1 cellular context compared by ENCODE assay signal in the genomic region with DNA sequence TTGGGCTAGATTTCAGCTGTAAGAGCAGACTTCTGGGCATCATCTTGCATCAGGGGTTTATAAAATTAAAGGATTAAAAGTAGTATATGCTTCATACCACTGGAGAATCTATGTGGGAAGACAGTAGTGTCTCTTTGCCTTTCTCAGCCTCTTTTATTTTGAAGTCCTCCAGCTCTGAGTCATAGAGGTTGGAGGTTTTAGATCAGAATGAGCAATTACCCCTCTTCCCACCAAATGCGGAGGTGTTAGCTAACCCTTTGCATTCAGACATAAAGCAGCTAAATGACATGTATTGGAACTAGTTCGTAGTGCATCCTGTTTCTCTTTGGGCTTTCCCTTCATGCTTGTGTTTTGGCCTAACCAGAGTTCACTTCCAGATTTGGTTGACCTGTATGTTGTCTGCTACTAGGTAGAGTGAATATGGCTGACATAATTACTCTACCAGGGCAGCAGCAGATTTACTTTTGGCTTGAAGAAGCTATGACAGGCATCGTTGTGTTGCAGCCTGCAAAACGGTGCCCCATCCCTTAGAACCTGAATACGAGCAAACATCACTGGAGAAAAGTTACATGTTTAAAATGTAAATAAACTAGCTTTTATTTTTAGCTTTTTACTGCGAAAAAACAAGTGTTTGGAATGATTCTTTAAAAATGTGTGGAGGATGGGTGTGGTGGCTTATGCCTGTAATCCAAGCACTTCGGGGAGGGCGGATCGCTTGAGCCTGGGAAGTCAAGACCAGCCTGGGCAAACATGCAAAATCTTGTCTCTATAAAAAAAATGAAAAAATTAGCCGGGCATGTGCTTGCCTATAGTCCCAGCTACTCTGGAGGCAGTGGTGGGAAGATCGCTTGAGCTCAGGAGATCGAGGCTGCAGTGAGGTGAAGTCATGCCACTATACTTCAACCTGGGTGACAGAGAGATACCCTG.
TF ChIP-seq lines count a peak whose summit lies in the region.

No MANE protein-coding gene starts in this region.

TF ChIP-seq in GM12878, 131 proteins besides CTCF, POLR2A, EP300 and RAD21 (continued from another document):
- TF ChIP-seq, protein P1, sequence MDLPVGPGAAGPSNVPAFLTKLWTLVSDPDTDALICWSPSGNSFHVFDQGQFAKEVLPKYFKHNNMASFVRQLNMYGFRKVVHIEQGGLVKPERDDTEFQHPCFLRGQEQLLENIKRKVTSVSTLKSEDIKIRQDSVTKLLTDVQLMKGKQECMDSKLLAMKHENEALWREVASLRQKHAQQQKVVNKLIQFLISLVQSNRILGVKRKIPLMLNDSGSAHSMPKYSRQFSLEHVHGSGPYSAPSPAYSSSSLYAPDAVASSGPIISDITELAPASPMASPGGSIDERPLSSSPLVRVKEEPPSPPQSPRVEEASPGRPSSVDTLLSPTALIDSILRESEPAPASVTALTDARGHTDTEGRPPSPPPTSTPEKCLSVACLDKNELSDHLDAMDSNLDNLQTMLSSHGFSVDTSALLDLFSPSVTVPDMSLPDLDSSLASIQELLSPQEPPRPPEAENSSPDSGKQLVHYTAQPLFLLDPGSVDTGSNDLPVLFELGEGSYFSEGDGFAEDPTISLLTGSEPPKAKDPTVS (IDR thresholded peaks at IDR 0.05; ENCODE audit: low read depth, low read length), result no peak
- TF ChIP-seq, protein P2, sequence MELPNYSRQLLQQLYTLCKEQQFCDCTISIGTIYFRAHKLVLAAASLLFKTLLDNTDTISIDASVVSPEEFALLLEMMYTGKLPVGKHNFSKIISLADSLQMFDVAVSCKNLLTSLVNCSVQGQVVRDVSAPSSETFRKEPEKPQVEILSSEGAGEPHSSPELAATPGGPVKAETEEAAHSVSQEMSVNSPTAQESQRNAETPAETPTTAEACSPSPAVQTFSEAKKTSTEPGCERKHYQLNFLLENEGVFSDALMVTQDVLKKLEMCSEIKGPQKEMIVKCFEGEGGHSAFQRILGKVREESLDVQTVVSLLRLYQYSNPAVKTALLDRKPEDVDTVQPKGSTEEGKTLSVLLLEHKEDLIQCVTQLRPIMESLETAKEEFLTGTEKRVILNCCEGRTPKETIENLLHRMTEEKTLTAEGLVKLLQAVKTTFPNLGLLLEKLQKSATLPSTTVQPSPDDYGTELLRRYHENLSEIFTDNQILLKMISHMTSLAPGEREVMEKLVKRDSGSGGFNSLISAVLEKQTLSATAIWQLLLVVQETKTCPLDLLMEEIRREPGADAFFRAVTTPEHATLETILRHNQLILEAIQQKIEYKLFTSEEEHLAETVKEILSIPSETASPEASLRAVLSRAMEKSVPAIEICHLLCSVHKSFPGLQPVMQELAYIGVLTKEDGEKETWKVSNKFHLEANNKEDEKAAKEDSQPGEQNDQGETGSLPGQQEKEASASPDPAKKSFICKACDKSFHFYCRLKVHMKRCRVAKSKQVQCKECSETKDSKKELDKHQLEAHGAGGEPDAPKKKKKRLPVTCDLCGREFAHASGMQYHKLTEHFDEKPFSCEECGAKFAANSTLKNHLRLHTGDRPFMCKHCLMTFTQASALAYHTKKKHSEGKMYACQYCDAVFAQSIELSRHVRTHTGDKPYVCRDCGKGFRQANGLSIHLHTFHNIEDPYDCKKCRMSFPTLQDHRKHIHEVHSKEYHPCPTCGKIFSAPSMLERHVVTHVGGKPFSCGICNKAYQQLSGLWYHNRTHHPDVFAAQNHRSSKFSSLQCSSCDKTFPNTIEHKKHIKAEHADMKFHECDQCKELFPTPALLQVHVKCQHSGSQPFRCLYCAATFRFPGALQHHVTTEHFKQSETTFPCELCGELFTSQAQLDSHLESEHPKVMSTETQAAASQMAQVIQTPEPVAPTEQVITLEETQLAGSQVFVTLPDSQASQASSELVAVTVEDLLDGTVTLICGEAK (IDR thresholded peaks at IDR 0.05; ENCODE audit: borderline replicate concordance), result no peak
- TF ChIP-seq BHLHE40 (IDR thresholded peaks at IDR 0.05; ENCODE audit: borderline replicate concordance in 1 of 2, low read depth in 2 of 2, low read length in 1 of 2) (no peak), TARDBP (IDR thresholded peaks at IDR 0.05; ENCODE audit: borderline replicate concordance) (no peak), BRCA1 (IDR thresholded peaks at IDR 0.05; ENCODE audit: low read depth, low read length) (no peak), GABPA (IDR thresholded peaks at IDR 0.05; ENCODE audit: low read depth) (peak; percentile 43; the same call in 1 of the 2 replicates), CREM (IDR thresholded peaks at IDR 0.05; ENCODE audit: low read depth) (peak; percentile 74; the same call in 1 of the 2 replicates), NFIC (IDR thresholded peaks at IDR 0.05; ENCODE audit: low read depth, low read length) (peak; percentile 89), EGR1 (IDR thresholded peaks at IDR 0.05; ENCODE audit: borderline replicate concordance in 1 of 2, low read depth in 2 of 2, low read length in 2 of 2) (peak in 1 of 2 experiments; percentile 78; a peak in 1 of 3 replicates), POLR2AphosphoS5 (IDR thresholded peaks at IDR 0.05; ENCODE audit: low read length) (no peak)
- TF ChIP-seq, protein P3, sequence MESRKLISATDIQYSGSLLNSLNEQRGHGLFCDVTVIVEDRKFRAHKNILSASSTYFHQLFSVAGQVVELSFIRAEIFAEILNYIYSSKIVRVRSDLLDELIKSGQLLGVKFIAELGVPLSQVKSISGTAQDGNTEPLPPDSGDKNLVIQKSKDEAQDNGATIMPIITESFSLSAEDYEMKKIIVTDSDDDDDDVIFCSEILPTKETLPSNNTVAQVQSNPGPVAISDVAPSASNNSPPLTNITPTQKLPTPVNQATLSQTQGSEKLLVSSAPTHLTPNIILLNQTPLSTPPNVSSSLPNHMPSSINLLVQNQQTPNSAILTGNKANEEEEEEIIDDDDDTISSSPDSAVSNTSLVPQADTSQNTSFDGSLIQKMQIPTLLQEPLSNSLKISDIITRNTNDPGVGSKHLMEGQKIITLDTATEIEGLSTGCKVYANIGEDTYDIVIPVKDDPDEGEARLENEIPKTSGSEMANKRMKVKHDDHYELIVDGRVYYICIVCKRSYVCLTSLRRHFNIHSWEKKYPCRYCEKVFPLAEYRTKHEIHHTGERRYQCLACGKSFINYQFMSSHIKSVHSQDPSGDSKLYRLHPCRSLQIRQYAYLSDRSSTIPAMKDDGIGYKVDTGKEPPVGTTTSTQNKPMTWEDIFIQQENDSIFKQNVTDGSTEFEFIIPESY (IDR thresholded peaks at IDR 0.05), result no peak
